In genomic region chr11:77135069-77135468, GRCh38 we compare ENCODE assay signal across 27 cellular contexts. TPM values are rescaled to one million over a fixed set of nuclear protein-coding genes. Genes with fewer than 3 reads are reported as not detected.
A peak's percentile ranks its signal among the peaks of the same experiment; 100 is the strongest.
DNase-seq lines count a peak whose midpoint lies in the region; ATAC-seq lines count a peak whose summit lies in the region.
"Had no signal": no experiment of that assay in that cellular context is flagged by ENCODE, and none has a peak within 500 bp of the region (broad histone marks: within the 10 kb centered on the region; RNA-seq: fewer than 3 reads in every experiment).

No MANE protein-coding gene starts in this region.

- H3K36me3 ChIP-seq in BLaER1 treated with 17β-estradiol and CSF1 and Interleukin-3, amounts not matched to agents 10 nM and 100 nM, result no peaks in the 10 kb centered on the region

- no peaks in the 10 kb centered on the region for H3K9me3 Mint-ChIP-seq in activated CD4-positive, alpha-beta T cell treated with anti-CD3 and anti-CD28 coated beads for 36 hours (ENCODE audit: low read depth)
- H3K9me3 Mint-ChIP-seq in activated T-helper 17 cell treated with anti-CD3 and anti-CD28 coated beads, Interleukin-2, amount 50 U/mL, for 72 hours, result no peaks in the 10 kb centered on the region
- H3K9me3 Mint-ChIP-seq: CD4-positive, alpha-beta memory T cell; CD4-positive, CD25-positive, alpha-beta regulatory T cell; CD8-positive, alpha-beta memory T cell had no signal

- H3K4me3 ChIP-seq in BLaER1 treated with 17β-estradiol and CSF1 and Interleukin-3, amounts not matched to agents 10 nM and 100 nM, result no peak overlapping the region
- H3K4me3 ChIP-seq: A549 had no signal

- no peaks in the 10 kb centered on the region for H4K20me1 ChIP-seq in BLaER1 treated with 17β-estradiol and CSF1 and Interleukin-3, amounts not matched to agents 10 nM and 100 nM

- peaks cover 0 to 19% (median 8%) of the 10 kb centered on the region in 11 experiments; a peak in 11 of 22 replicates for H3K27me3 ChIP-seq in BLaER1 treated with 17β-estradiol and CSF1 and Interleukin-3, amounts not matched to agents 10 nM and 100 nM

- ATAC-seq in activated CD4-positive, alpha-beta T cell treated with anti-CD3 and anti-CD28 coated beads for 36 hours, result peak; percentile 34
- peak; percentile 34 for ATAC-seq in activated T-helper 17 cell treated with anti-CD3 and anti-CD28 coated beads, Interleukin-2, amount 50 U/mL, for 72 hours (replicated peaks)
- no peak for ATAC-seq in GM18861 (IDR thresholded peaks at IDR 0.05; ENCODE audit: unreplicated experiment)
- no peak for ATAC-seq in GM21390 (IDR thresholded peaks at IDR 0.05; ENCODE audit: unreplicated experiment)
- ATAC-seq: A549 had no signal

- CTCF ChIA-PET in activated CD4-positive, alpha-beta T cell treated with anti-CD3 and anti-CD28 coated beads for 36 hours (lab: Charles Lee), result interaction anchor here (2.5 kb wide), 1 partner anchor 8 kb away, joined by 9 read pairs; no protein-coding TSS in a partner anchor

- H3K27me3 Mint-ChIP-seq in activated CD4-positive, alpha-beta T cell treated with anti-CD3 and anti-CD28 coated beads for 36 hours, result peaks cover 13% of the 10 kb centered on the region
- peaks cover 12% of the 10 kb centered on the region for H3K27me3 Mint-ChIP-seq in activated T-helper 17 cell treated with anti-CD3 and anti-CD28 coated beads, Interleukin-2, amount 50 U/mL, for 72 hours

- H3K4me1 Mint-ChIP-seq in activated CD4-positive, alpha-beta T cell treated with anti-CD3 and anti-CD28 coated beads for 36 hours, result peaks cover 13% of the 10 kb centered on the region
- peaks cover 14% of the 10 kb centered on the region for H3K4me1 Mint-ChIP-seq in activated T-helper 17 cell treated with anti-CD3 and anti-CD28 coated beads, Interleukin-2, amount 50 U/mL, for 72 hours
- H3K4me1 Mint-ChIP-seq: CD14-positive monocyte had no signal

- H3K27ac Mint-ChIP-seq in activated CD4-positive, alpha-beta T cell treated with anti-CD3 and anti-CD28 coated beads for 36 hours, result no peak overlapping the region
- no peak overlapping the region for H3K27ac Mint-ChIP-seq in activated T-helper 17 cell treated with anti-CD3 and anti-CD28 coated beads, Interleukin-2, amount 50 U/mL, for 72 hours
- H3K27ac Mint-ChIP-seq: B cell; CD14-positive monocyte; CD4-positive, alpha-beta memory T cell; CD4-positive, CD25-positive, alpha-beta regulatory T cell; CD8-positive, alpha-beta memory T cell had no signal

- no peak overlapping the region for H3K9ac ChIP-seq in BLaER1 treated with 17β-estradiol and CSF1 and Interleukin-3, amounts not matched to agents 10 nM and 100 nM

- H3K9me3 ChIP-seq in BLaER1 treated with 17β-estradiol and CSF1 and Interleukin-3, amounts not matched to agents 10 nM and 100 nM (replicated peaks in 1 of 11), result peaks cover 0 to 11% (median 0%) of the 10 kb centered on the region in 11 experiments; a peak in 8 of 22 replicates
- H3K9me3 ChIP-seq: A549 had no signal

- no peak for DNase-seq in activated CD4-positive, alpha-beta T cell treated with anti-CD3 and anti-CD28 coated beads for 36 hours
- no peak for DNase-seq in activated CD4-positive, alpha-beta T cell treated with anti-CD3 and anti-CD28 coated beads for 48 hours
- peak; percentile 30 for DNase-seq in dermis blood vessel endothelial cell
- DNase-seq in superior temporal gyrus (ENCODE audit: extremely low spot score), result no peak
- DNase-seq: AML-193; C1 segment of cervical spinal cord; CD4-positive, alpha-beta memory T cell; CD4-positive, CD25-positive, alpha-beta regulatory T cell; CD8-positive, alpha-beta memory T cell; COR-L47; DMS 273 treated with DMSO at 0.1 percent for 48 hours; DMS153; DMS53; DMS79; DND-41; EL; GF-D8 had no signal

- no peaks in the 10 kb centered on the region for H3K36me3 Mint-ChIP-seq in activated CD4-positive, alpha-beta T cell treated with anti-CD3 and anti-CD28 coated beads for 36 hours (ENCODE audit: low read depth)
- H3K36me3 Mint-ChIP-seq in activated T-helper 17 cell treated with anti-CD3 and anti-CD28 coated beads, Interleukin-2, amount 50 U/mL, for 72 hours (ENCODE audit: low read depth), result no peaks in the 10 kb centered on the region
- H3K36me3 Mint-ChIP-seq: CD14-positive monocyte; CD4-positive, alpha-beta memory T cell; CD4-positive, CD25-positive, alpha-beta regulatory T cell; CD8-positive, alpha-beta memory T cell had no signal

- POLR2A ChIA-PET in activated CD4-positive, alpha-beta T cell treated with anti-CD3 and anti-CD28 coated beads for 36 hours (lab: Charles Lee), result no interaction called here

- intact Hi-C loops in activated CD4-positive, alpha-beta T cell treated with anti-CD3 and anti-CD28 coated beads for 36 hours (cut with DNase I, micrococcal nuclease), result no loop called here

- H3K4me3 Mint-ChIP-seq in activated CD4-positive, alpha-beta T cell treated with anti-CD3 and anti-CD28 coated beads for 36 hours, result no peak overlapping the region
- no peak overlapping the region for H3K4me3 Mint-ChIP-seq in activated T-helper 17 cell treated with anti-CD3 and anti-CD28 coated beads, Interleukin-2, amount 50 U/mL, for 72 hours
- H3K4me3 Mint-ChIP-seq: B cell; CD14-positive monocyte; CD4-positive, alpha-beta memory T cell; CD4-positive, CD25-positive, alpha-beta regulatory T cell; CD8-positive, alpha-beta memory T cell had no signal

- H3K4me1 ChIP-seq in BLaER1 treated with 17β-estradiol and CSF1 and Interleukin-3, amounts not matched to agents 10 nM and 100 nM, result peaks cover 55 to 76% (median 72%) of the 10 kb centered on the region in 10 experiments
- H3K4me1 ChIP-seq: A549 had no signal

- H3K4me2 ChIP-seq in BLaER1 treated with 17β-estradiol and CSF1 and Interleukin-3, amounts not matched to agents 10 nM and 100 nM, result peak overlapping the region in 6 of 11 experiments; percentile 87 to 98 (median 94); a peak in 7 of 22 replicates
- H3K4me2 ChIP-seq: A549 had no signal

- H3K27ac ChIP-seq in BLaER1 treated with 17β-estradiol and CSF1 and Interleukin-3, amounts not matched to agents 10 nM and 100 nM, result no peak overlapping the region
- H3K27ac ChIP-seq: 22Rv1, A549 had no signal

RNA-seq across cellular contexts. Expression of gene MYO7A, which starts 7.0 kb away (rescaled TPM):
- under 1 TPM; 0.23 to 0.48 TPM for total RNA-seq in activated CD4-positive, alpha-beta T cell treated with anti-CD3 and anti-CD28 coated beads for 36 hours
- total RNA-seq in activated T-helper 17 cell treated with anti-CD3 and anti-CD28 coated beads, Interleukin-2, amount 50 U/mL, for 72 hours, result 1 to 10 TPM in 1 of 2 donors, under 1 TPM in 1; 0.95 to 4.0 TPM
- total RNA-seq in dermis blood vessel endothelial cell, result 7.7 and 8.7 TPM in 2 replicates
- total RNA-seq: A172 had no signal

RNA-seq across cellular contexts. Expression of gene OMP, which starts 32.4 kb away (rescaled TPM):
- total RNA-seq in activated CD4-positive, alpha-beta T cell treated with anti-CD3 and anti-CD28 coated beads for 36 hours, result not detected
- not detected for total RNA-seq in activated T-helper 17 cell treated with anti-CD3 and anti-CD28 coated beads, Interleukin-2, amount 50 U/mL, for 72 hours
- 0.47 TPM in 1 of 2 replicates, not detected in the other for total RNA-seq in dermis blood vessel endothelial cell
- total RNA-seq: A172; B cell; CD4-positive, CD25-positive, alpha-beta regulatory T cell; CD8-positive, alpha-beta memory T cell; Daoy had no signal

Comparison
In these comparisons a context has a peak if more than half of its experiments do, and no peak if none do; other contexts are left out.
1. ATAC-seq: peak in activated CD4-positive, alpha-beta T cell treated with anti-CD3 and anti-CD28 coated beads for 36 hours (single experiment) and activated T-helper 17 cell treated with anti-CD3 and anti-CD28 coated beads, Interleukin-2, amount 50 U/mL, for 72 hours (single experiment); none in GM18861 (single experiment) and GM21390 (single experiment).